Comparison of ENCODE assay signal across 1 cellular context in the genomic region with DNA sequence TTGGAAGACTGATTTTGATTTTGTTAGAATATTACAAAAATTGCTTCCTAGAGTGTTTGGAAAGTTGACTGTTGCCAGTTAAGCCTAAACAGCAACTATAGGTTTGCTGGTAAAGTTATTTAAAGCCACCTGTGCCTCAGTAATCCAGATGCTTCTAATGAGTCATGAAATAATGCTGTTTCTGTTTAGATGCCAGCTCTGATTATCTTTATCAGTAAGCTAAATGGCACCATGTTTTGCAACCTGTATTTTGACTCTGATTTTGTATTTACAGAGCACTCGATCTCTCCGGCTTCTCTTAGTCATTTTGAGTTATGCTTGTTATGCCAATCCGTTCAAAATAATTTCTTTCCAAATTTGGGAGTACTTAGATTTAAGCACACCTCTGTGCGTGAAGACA.
A peak's percentile ranks its signal among the peaks of the same experiment; 100 is the strongest.
TF ChIP-seq lines count a peak whose summit lies in the region.

No MANE protein-coding gene starts in this region.

TF ChIP-seq in SK-N-SH treated with all-trans-retinoic acid at 6 μM for 48 hours, 23 proteins besides CTCF, POLR2A, EP300 and RAD21 (continued from another document):
- TF ChIP-seq, protein P1, sequence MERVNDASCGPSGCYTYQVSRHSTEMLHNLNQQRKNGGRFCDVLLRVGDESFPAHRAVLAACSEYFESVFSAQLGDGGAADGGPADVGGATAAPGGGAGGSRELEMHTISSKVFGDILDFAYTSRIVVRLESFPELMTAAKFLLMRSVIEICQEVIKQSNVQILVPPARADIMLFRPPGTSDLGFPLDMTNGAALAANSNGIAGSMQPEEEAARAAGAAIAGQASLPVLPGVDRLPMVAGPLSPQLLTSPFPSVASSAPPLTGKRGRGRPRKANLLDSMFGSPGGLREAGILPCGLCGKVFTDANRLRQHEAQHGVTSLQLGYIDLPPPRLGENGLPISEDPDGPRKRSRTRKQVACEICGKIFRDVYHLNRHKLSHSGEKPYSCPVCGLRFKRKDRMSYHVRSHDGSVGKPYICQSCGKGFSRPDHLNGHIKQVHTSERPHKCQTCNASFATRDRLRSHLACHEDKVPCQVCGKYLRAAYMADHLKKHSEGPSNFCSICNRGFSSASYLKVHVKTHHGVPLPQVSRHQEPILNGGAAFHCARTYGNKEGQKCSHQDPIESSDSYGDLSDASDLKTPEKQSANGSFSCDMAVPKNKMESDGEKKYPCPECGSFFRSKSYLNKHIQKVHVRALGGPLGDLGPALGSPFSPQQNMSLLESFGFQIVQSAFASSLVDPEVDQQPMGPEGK (CRISPR knock-in tag; IDR thresholded peaks at IDR 0.05; ENCODE audit: borderline replicate concordance): no peak
- TF ChIP-seq CREB5 (CRISPR knock-in tag; IDR thresholded peaks at IDR 0.05; ENCODE audit: low read depth) (no peak), PPARA (CRISPR knock-in tag; IDR thresholded peaks at IDR 0.05; ENCODE audit: borderline replicate concordance) (no peak), ISL1 (CRISPR knock-in tag; IDR thresholded peaks at IDR 0.05) (peak; percentile 64), ZNF70 (CRISPR knock-in tag; IDR thresholded peaks at IDR 0.05) (no peak), ZC3H10 (CRISPR knock-in tag; IDR thresholded peaks at IDR 0.05) (no peak), ZNF565 (CRISPR knock-in tag; conservative IDR thresholded peaks at IDR 0.05; ENCODE audit: low read depth) (no peak)
